ENCODE assay signal across 24 cellular contexts in the genomic region with DNA sequence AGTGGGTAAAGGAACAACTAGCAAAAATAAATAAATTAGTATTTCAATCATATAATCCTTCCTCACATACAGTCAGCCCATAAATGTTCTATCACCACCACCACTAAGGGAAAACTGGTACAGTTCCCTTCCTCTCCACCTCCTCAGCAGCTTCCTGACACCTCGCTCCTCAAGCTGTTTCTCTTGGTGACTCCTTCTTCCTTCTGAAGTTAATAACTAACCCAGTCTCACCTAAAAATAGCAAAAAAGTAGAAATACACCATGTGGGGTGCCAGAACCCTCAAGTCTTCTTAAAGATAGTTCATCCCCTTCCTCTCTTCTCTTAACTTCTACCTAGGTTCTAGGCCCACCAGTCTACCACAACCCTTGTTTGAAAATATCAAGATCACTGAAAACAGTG.
DNase-seq lines count a peak whose midpoint lies in the region; ATAC-seq and FAIRE-seq lines count a peak whose summit lies in the region.
"Had no signal": no experiment of that assay in that cellular context is flagged by ENCODE, and none has a peak within 500 bp of the region (broad histone marks: within the 10 kb centered on the region; RNA-seq: fewer than 3 reads in every experiment).

No MANE protein-coding gene starts in this region.

- ATAC-seq in HG02588 (IDR thresholded peaks at IDR 0.05; ENCODE audit: unreplicated experiment) (peak; percentile 51), HG03196 (IDR thresholded peaks at IDR 0.05; ENCODE audit: unreplicated experiment) (peak; percentile 63), GM18502 (IDR thresholded peaks at IDR 0.05; ENCODE audit: poor library complexity, unreplicated experiment) (no peak)
- ATAC-seq: activated CD8-positive, alpha-beta memory T cell treated with anti-CD3 and anti-CD28 coated beads, Interleukin-2, amount 10 ng/mL, durations not matched to agents 7 days and 5 days; activated naive CD8-positive, alpha-beta T cell treated with anti-CD3 and anti-CD28 coated beads, Interleukin-2, amount 50 U/mL, for 24 hours; naive thymus-derived CD8-positive, alpha-beta T cell; psoas muscle; stimulated activated effector memory CD8-positive, alpha-beta T cell treated with anti-CD3 and anti-CD28 coated beads, Interleukin-12 subunit alpha, Interleukin-12 subunit beta, amount 100 ng/mL, for 72 hours had no signal

- FAIRE-seq in GM19239 (lab: Jason Lieb, UNC): peak; percentile 73
- FAIRE-seq: astrocyte, colon, endothelial cell of umbilical vein, frontal cortex had no signal

- DNase-seq in GM19239 (ENCODE audit: insufficient read length, low spot score): no peak
- peak; percentile 53 for DNase-seq in superior temporal gyrus (ENCODE audit: extremely low spot score)
- no peak for DNase-seq in hypothalamus (lab: John Stamatoyannopoulos, UW)
- no peak for DNase-seq in NCI-H345 (lab: John Stamatoyannopoulos, UW)
- DNase-seq: activated CD4-positive, alpha-beta T cell treated with anti-CD3 and anti-CD28 coated beads, Interleukin-2, amount 50 U/mL, for 4 hours; activated CD8-positive, alpha-beta memory T cell treated with anti-CD3 and anti-CD28 coated beads, Interleukin-2, amount 10 ng/mL, durations not matched to agents 7 days and 5 days; activated naive CD8-positive, alpha-beta T cell treated with anti-CD3 and anti-CD28 coated beads, Interleukin-2, amount 50 U/mL, for 24 hours; activated T-cell treated with anti-CD3 and anti-CD28 coated beads, Interleukin-2, amount 50 U/mL, for 48 hours; KG1; naive thymus-derived CD8-positive, alpha-beta T cell; NCI-H1092 treated with DMSO at 0.1 percent for 48 hours; NCI-H187; NCI-H524; occipital lobe; psoas muscle; stimulated activated CD4-positive, alpha-beta T cell treated with anti-CD3 and anti-CD28 coated beads, Interleukin-15, amount 100 ng/mL, for 24 hours had no signal
